Comparison of ENCODE assay signal across 9 cellular contexts in genomic region chr17:77409282-77410161, GRCh38.
DNase-seq lines count a peak whose midpoint lies in the region; ATAC-seq and TF ChIP-seq lines count a peak whose summit lies in the region.
"Had no signal": no experiment of that assay in that cellular context is flagged by ENCODE, and none has a peak within 500 bp of the region (broad histone marks: within the 10 kb centered on the region; RNA-seq: fewer than 3 reads in every experiment).

No MANE protein-coding gene starts in this region.

- CTCF ChIA-PET in HEK293T (lab: Yijun Ruan, JAX): interaction anchor here (2.2 kb wide), 1 partner anchor 9 kb away, joined by 8 read pairs; no protein-coding TSS in a partner anchor

- H3K4me1 ChIP-seq in RWPE2 (ENCODE audit: insufficient read depth, poor library complexity, severe bottlenecking): peaks cover 78% of the 10 kb centered on the region
- peaks cover 15 to 37% of the 10 kb centered on the region in 2 donors for H3K4me1 ChIP-seq in esophagus (ENCODE audit: control insufficient read depth in 2 of 2, insufficient read depth in 2 of 2, low read length in 1 of 2)

- H3K36me3 Mint-ChIP-seq in nephron progenitor cell (ENCODE audit: low read depth): peaks cover 27% of the 10 kb centered on the region

- DNase-seq in AG20443 (ENCODE audit: low spot score): peak; percentile 58
- DNase-seq in RWPE2 (ENCODE audit: low spot score): no peak
- DNase-seq in nephron progenitor cell: peak; percentile 52
- no peak for DNase-seq in HEK293T (ENCODE audit: extremely low spot score)
- DNase-seq in NCI-H1417 treated with DMSO at 0.1 percent for 48 hours (lab: John Stamatoyannopoulos, UW): no peak
- DNase-seq in left lobe of liver (ENCODE audit: low spot score): no peak
- DNase-seq: NCI-H524 treated with DMSO at 0.1 percent for 48 hours had no signal

- peaks cover 16% of the 10 kb centered on the region for H3K36me3 ChIP-seq in RWPE2 (ENCODE audit: low read depth)
- no peaks in the 10 kb centered on the region for H3K36me3 ChIP-seq in esophagus (ENCODE audit: control insufficient read depth in 2 of 2, insufficient read depth in 2 of 2, low read length in 1 of 2)

- H3K27ac Mint-ChIP-seq in nephron progenitor cell: peak overlapping the region; percentile 60

- TF ChIP-seq CTCF in RWPE2 (IDR thresholded peaks at IDR 0.05; ENCODE audit: poor library complexity, severe bottlenecking) (no peak), nephron progenitor cell (IDR thresholded peaks at IDR 0.05) (no peak)

- H3K27me3 ChIP-seq in RWPE2 (ENCODE audit: insufficient read depth, poor library complexity, severe bottlenecking) (no peaks in the 10 kb centered on the region), esophagus (ENCODE audit: control insufficient read depth in 1 of 2, insufficient read depth in 2 of 2, low read length in 2 of 2) (no peaks in the 10 kb centered on the region)

- H3K9me3 ChIP-seq in RWPE2 (ENCODE audit: severe bottlenecking) (no peaks in the 10 kb centered on the region), esophagus (ENCODE audit: control insufficient read depth in 2 of 2, insufficient read depth in 1 of 2, low read depth in 1 of 2, low read length in 1 of 2) (no peaks in the 10 kb centered on the region)

- H3K4me3 Mint-ChIP-seq in nephron progenitor cell: no peak overlapping the region

- no peaks in the 10 kb centered on the region for H3K9me3 Mint-ChIP-seq in nephron progenitor cell

- POLR2A ChIA-PET in HEK293T (lab: Yijun Ruan, JAX): interaction anchor here (1.6 kb wide), 1 partner anchor 11 kb away, joined by 3 read pairs; no protein-coding TSS in a partner anchor

- ATAC-seq in RWPE2 (ENCODE audit: low read depth): peak; percentile 74
- ATAC-seq in left lobe of liver: no peak
- no peak for ATAC-seq in GM18907 (IDR thresholded peaks at IDR 0.05; ENCODE audit: unreplicated experiment)

- 36 to 44% methylated on average over 31 to 34 of the region's 34 CpGs for WGBS in esophagus, 2 donors

- H3K27ac ChIP-seq in RWPE2 (ENCODE audit: poor library complexity, severe bottlenecking): peak overlapping the region; percentile 72
- peak overlapping the region; percentile 83 to 84 for H3K27ac ChIP-seq in esophagus (ENCODE audit: low read depth in 2 of 2, low read length in 1 of 2)

- no peak overlapping the region for H3K4me3 ChIP-seq in RWPE2 (ENCODE audit: severe bottlenecking)
- H3K4me3 ChIP-seq in esophagus (ENCODE audit: low read depth in 1 of 2, low read length in 2 of 2): no peak overlapping the region

- peaks cover 8% of the 10 kb centered on the region for H3K27me3 Mint-ChIP-seq in nephron progenitor cell (ENCODE audit: low read depth, poor library complexity)

- H3K4me1 Mint-ChIP-seq in nephron progenitor cell: peaks cover 60% of the 10 kb centered on the region

TF ChIP-seq in HEK293T, 16 proteins besides CTCF, POLR2A, EP300 and RAD21:
- TF ChIP-seq ZNF384 (IDR thresholded peaks at IDR 0.05) (no peak), ELF4 (IDR thresholded peaks at IDR 0.05) (no peak), HDGF (IDR thresholded peaks at IDR 0.05; ENCODE audit: borderline replicate concordance) (no peak), PKNOX1 (IDR thresholded peaks at IDR 0.05) (no peak)

Comparison
In these comparisons a context has a peak if more than half of its experiments do, and no peak if none do; other contexts are left out.
1. DNase-seq: peak in AG20443 (single experiment) and nephron progenitor cell (single experiment); none in RWPE2 (single experiment), HEK293T (single experiment), NCI-H1417 treated with DMSO at 0.1 percent for 48 hours (single experiment) and left lobe of liver (single experiment).